In genomic region chr18:9557250-9557943, GRCh38 we compare ENCODE assay signal across 1 cellular context.
TF ChIP-seq lines count a peak whose summit lies in the region.

No MANE protein-coding gene starts in this region.

TF ChIP-seq in HepG2, 621 proteins besides CTCF, POLR2A, EP300 and RAD21 (continued from another document):
- TF ChIP-seq, protein P1, sequence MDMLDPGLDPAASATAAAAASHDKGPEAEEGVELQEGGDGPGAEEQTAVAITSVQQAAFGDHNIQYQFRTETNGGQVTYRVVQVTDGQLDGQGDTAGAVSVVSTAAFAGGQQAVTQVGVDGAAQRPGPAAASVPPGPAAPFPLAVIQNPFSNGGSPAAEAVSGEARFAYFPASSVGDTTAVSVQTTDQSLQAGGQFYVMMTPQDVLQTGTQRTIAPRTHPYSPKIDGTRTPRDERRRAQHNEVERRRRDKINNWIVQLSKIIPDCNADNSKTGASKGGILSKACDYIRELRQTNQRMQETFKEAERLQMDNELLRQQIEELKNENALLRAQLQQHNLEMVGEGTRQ (IDR thresholded peaks at IDR 0.05; ENCODE audit: low read depth, low read length), result no peak
- TF ChIP-seq, protein P1 (CRISPR knock-in tag; IDR thresholded peaks at IDR 0.05; ENCODE audit: borderline replicate concordance), result no peak
- 0 out of 2 replicates have a peak, but pooled peaks have one; percentile 16 for TF ChIP-seq ELF3 (CRISPR knock-in tag; IDR thresholded peaks at IDR 0.05)
- TF ChIP-seq, protein P2, sequence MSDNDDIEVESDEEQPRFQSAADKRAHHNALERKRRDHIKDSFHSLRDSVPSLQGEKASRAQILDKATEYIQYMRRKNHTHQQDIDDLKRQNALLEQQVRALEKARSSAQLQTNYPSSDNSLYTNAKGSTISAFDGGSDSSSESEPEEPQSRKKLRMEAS (IDR thresholded peaks at IDR 0.05), result peak; percentile 74; the same call in 1 of the 2 replicates
- no peak for TF ChIP-seq ZNF484 (CRISPR knock-in tag; IDR thresholded peaks at IDR 0.05; ENCODE audit: borderline replicate concordance, low read depth)
- TF ChIP-seq, protein P3, sequence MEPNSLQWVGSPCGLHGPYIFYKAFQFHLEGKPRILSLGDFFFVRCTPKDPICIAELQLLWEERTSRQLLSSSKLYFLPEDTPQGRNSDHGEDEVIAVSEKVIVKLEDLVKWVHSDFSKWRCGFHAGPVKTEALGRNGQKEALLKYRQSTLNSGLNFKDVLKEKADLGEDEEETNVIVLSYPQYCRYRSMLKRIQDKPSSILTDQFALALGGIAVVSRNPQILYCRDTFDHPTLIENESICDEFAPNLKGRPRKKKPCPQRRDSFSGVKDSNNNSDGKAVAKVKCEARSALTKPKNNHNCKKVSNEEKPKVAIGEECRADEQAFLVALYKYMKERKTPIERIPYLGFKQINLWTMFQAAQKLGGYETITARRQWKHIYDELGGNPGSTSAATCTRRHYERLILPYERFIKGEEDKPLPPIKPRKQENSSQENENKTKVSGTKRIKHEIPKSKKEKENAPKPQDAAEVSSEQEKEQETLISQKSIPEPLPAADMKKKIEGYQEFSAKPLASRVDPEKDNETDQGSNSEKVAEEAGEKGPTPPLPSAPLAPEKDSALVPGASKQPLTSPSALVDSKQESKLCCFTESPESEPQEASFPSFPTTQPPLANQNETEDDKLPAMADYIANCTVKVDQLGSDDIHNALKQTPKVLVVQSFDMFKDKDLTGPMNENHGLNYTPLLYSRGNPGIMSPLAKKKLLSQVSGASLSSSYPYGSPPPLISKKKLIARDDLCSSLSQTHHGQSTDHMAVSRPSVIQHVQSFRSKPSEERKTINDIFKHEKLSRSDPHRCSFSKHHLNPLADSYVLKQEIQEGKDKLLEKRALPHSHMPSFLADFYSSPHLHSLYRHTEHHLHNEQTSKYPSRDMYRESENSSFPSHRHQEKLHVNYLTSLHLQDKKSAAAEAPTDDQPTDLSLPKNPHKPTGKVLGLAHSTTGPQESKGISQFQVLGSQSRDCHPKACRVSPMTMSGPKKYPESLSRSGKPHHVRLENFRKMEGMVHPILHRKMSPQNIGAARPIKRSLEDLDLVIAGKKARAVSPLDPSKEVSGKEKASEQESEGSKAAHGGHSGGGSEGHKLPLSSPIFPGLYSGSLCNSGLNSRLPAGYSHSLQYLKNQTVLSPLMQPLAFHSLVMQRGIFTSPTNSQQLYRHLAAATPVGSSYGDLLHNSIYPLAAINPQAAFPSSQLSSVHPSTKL (CRISPR knock-in tag; IDR thresholded peaks at IDR 0.05), result peak; percentile 56; the same call in 1 of the 2 replicates
- no peak for TF ChIP-seq ZNF276 (CRISPR knock-in tag; IDR thresholded peaks at IDR 0.05; ENCODE audit: low read depth)
- no peak for TF ChIP-seq SP4 (CRISPR knock-in tag; IDR thresholded peaks at IDR 0.05)
- peak; percentile 11; the same call in 1 of the 2 replicates for TF ChIP-seq KDM6A (CRISPR knock-in tag; IDR thresholded peaks at IDR 0.05; ENCODE audit: low read depth)
- no peak for TF ChIP-seq CHCHD3 (CRISPR knock-in tag; IDR thresholded peaks at IDR 0.05)
- TF ChIP-seq MXI1 (IDR thresholded peaks at IDR 0.05; ENCODE audit: borderline replicate concordance, low read depth, low read length), result peak; percentile 42; the same call in 1 of the 3 replicates
- TF ChIP-seq ZGPAT (CRISPR knock-in tag; IDR thresholded peaks at IDR 0.05), result peak; percentile 23; the same call in 1 of the 2 replicates
- peak; percentile 58 for TF ChIP-seq SAP130 (CRISPR knock-in tag; IDR thresholded peaks at IDR 0.05; ENCODE audit: low read depth)
- no peak for TF ChIP-seq SPEN (CRISPR knock-in tag; IDR thresholded peaks at IDR 0.05; ENCODE audit: low read depth)
- no peak for TF ChIP-seq ZSCAN9 (CRISPR knock-in tag; IDR thresholded peaks at IDR 0.05; ENCODE audit: borderline replicate concordance)
- TF ChIP-seq ZNF740 (CRISPR knock-in tag; IDR thresholded peaks at IDR 0.05), result no peak
- TF ChIP-seq HMGA1 (CRISPR knock-in tag; conservative IDR thresholded peaks at IDR 0.05), result no peak
- TF ChIP-seq PHF21A (CRISPR knock-in tag; IDR thresholded peaks at IDR 0.05), result peak; percentile 19; the same call in 1 of the 2 replicates
- TF ChIP-seq AHDC1 (CRISPR knock-in tag; IDR thresholded peaks at IDR 0.05; ENCODE audit: borderline replicate concordance), result 0 out of 2 replicates have a peak, but pooled peaks have one; percentile 52
- peak; percentile 51; the same call in 1 of the 2 replicates for TF ChIP-seq RNF2 (conservative IDR thresholded peaks at IDR 0.05; ENCODE audit: low read depth)
- 0 out of 2 replicates have a peak, but pooled peaks have one; percentile 52 for TF ChIP-seq SNAPC2 (CRISPR knock-in tag; IDR thresholded peaks at IDR 0.05)
